In the genomic region with DNA sequence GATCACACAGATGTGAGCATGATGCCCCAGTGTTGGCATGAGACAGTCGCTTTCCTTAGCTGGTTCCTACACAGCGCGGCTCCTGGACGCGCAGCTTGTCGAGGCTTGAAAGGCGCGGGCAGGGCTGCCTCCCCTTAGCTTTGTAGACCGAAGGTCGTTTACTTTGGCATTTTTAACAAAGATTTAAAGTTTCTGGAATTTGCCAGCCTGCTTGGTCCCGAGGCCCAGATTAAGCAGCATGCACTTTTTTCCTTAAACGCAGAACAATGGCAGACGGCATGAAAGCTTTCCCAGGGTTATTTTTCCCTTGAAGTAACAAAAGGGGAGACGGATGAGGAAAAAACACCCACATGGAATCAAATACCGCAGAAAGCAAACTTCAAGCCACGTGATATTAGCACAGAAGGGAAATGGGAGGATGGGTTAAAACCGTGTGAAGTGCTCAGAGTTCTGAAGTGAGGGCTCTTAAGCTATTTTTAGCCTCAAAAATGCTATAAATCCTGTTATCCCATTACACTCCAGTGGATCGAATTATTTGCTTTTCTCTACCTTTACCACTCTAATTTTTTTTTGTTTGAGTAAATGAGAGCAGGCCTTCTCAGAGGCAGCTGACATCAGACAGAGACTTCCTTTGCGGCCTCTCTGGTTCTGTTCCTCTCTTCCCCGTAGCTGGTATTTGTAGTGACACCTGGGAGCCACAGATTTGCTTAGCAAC, we compare ENCODE assay signal across 1 cellular context.
TF ChIP-seq lines count a peak whose summit lies in the region.

No MANE protein-coding gene starts in this region.

TF ChIP-seq in HepG2, 621 proteins besides CTCF, POLR2A, EP300 and RAD21 (continued from another document and continues in another):
- TF ChIP-seq, protein P1, sequence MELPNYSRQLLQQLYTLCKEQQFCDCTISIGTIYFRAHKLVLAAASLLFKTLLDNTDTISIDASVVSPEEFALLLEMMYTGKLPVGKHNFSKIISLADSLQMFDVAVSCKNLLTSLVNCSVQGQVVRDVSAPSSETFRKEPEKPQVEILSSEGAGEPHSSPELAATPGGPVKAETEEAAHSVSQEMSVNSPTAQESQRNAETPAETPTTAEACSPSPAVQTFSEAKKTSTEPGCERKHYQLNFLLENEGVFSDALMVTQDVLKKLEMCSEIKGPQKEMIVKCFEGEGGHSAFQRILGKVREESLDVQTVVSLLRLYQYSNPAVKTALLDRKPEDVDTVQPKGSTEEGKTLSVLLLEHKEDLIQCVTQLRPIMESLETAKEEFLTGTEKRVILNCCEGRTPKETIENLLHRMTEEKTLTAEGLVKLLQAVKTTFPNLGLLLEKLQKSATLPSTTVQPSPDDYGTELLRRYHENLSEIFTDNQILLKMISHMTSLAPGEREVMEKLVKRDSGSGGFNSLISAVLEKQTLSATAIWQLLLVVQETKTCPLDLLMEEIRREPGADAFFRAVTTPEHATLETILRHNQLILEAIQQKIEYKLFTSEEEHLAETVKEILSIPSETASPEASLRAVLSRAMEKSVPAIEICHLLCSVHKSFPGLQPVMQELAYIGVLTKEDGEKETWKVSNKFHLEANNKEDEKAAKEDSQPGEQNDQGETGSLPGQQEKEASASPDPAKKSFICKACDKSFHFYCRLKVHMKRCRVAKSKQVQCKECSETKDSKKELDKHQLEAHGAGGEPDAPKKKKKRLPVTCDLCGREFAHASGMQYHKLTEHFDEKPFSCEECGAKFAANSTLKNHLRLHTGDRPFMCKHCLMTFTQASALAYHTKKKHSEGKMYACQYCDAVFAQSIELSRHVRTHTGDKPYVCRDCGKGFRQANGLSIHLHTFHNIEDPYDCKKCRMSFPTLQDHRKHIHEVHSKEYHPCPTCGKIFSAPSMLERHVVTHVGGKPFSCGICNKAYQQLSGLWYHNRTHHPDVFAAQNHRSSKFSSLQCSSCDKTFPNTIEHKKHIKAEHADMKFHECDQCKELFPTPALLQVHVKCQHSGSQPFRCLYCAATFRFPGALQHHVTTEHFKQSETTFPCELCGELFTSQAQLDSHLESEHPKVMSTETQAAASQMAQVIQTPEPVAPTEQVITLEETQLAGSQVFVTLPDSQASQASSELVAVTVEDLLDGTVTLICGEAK (IDR thresholded peaks at IDR 0.05): no peak
- TF ChIP-seq, protein P1 (CRISPR knock-in tag; IDR thresholded peaks at IDR 0.05): 0 out of 2 replicates have a peak, but pooled peaks have one; percentile 21
- TF ChIP-seq ATF7-NPFF (CRISPR knock-in tag; IDR thresholded peaks at IDR 0.05; ENCODE audit: low read depth): no peak
- no peak for TF ChIP-seq ZNF337 (CRISPR knock-in tag; IDR thresholded peaks at IDR 0.05; ENCODE audit: borderline replicate concordance, low read depth)
- TF ChIP-seq MED1 (CRISPR knock-in tag; IDR thresholded peaks at IDR 0.05): peak; percentile 67
- TF ChIP-seq, protein P2, sequence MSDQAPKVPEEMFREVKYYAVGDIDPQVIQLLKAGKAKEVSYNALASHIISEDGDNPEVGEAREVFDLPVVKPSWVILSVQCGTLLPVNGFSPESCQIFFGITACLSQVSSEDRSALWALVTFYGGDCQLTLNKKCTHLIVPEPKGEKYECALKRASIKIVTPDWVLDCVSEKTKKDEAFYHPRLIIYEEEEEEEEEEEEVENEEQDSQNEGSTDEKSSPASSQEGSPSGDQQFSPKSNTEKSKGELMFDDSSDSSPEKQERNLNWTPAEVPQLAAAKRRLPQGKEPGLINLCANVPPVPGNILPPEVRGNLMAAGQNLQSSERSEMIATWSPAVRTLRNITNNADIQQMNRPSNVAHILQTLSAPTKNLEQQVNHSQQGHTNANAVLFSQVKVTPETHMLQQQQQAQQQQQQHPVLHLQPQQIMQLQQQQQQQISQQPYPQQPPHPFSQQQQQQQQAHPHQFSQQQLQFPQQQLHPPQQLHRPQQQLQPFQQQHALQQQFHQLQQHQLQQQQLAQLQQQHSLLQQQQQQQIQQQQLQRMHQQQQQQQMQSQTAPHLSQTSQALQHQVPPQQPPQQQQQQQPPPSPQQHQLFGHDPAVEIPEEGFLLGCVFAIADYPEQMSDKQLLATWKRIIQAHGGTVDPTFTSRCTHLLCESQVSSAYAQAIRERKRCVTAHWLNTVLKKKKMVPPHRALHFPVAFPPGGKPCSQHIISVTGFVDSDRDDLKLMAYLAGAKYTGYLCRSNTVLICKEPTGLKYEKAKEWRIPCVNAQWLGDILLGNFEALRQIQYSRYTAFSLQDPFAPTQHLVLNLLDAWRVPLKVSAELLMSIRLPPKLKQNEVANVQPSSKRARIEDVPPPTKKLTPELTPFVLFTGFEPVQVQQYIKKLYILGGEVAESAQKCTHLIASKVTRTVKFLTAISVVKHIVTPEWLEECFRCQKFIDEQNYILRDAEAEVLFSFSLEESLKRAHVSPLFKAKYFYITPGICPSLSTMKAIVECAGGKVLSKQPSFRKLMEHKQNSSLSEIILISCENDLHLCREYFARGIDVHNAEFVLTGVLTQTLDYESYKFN (CRISPR knock-in tag; conservative IDR thresholded peaks at IDR 0.05): peak; percentile 84
- TF ChIP-seq, protein P3, sequence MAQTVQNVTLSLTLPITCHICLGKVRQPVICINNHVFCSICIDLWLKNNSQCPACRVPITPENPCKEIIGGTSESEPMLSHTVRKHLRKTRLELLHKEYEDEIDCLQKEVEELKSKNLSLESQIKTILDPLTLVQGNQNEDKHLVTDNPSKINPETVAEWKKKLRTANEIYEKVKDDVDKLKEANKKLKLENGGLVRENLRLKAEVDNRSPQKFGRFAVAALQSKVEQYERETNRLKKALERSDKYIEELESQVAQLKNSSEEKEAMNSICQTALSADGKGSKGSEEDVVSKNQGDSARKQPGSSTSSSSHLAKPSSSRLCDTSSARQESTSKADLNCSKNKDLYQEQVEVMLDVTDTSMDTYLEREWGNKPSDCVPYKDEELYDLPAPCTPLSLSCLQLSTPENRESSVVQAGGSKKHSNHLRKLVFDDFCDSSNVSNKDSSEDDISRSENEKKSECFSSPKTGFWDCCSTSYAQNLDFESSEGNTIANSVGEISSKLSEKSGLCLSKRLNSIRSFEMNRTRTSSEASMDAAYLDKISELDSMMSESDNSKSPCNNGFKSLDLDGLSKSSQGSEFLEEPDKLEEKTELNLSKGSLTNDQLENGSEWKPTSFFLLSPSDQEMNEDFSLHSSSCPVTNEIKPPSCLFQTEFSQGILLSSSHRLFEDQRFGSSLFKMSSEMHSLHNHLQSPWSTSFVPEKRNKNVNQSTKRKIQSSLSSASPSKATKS (CRISPR knock-in tag; IDR thresholded peaks at IDR 0.05): no peak
- no peak for TF ChIP-seq TMF1 (CRISPR knock-in tag; IDR thresholded peaks at IDR 0.05; ENCODE audit: low read depth)
- TF ChIP-seq, protein P4, sequence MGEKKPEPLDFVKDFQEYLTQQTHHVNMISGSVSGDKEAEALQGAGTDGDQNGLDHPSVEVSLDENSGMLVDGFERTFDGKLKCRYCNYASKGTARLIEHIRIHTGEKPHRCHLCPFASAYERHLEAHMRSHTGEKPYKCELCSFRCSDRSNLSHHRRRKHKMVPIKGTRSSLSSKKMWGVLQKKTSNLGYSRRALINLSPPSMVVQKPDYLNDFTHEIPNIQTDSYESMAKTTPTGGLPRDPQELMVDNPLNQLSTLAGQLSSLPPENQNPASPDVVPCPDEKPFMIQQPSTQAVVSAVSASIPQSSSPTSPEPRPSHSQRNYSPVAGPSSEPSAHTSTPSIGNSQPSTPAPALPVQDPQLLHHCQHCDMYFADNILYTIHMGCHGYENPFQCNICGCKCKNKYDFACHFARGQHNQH (CRISPR knock-in tag; IDR thresholded peaks at IDR 0.05): peak; percentile 79
- TF ChIP-seq, protein P5, sequence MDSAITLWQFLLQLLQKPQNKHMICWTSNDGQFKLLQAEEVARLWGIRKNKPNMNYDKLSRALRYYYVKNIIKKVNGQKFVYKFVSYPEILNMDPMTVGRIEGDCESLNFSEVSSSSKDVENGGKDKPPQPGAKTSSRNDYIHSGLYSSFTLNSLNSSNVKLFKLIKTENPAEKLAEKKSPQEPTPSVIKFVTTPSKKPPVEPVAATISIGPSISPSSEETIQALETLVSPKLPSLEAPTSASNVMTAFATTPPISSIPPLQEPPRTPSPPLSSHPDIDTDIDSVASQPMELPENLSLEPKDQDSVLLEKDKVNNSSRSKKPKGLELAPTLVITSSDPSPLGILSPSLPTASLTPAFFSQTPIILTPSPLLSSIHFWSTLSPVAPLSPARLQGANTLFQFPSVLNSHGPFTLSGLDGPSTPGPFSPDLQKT (CRISPR knock-in tag; IDR thresholded peaks at IDR 0.05; ENCODE audit: borderline replicate concordance): no peak
- TF ChIP-seq ZFP90 (CRISPR knock-in tag; IDR thresholded peaks at IDR 0.05; ENCODE audit: borderline replicate concordance): no peak
- peak; percentile 33; the same call in 1 of the 2 replicates for TF ChIP-seq MTF1 (CRISPR knock-in tag; IDR thresholded peaks at IDR 0.05)
- TF ChIP-seq IKZF1 (IDR thresholded peaks at IDR 0.05): no peak
- no peak for TF ChIP-seq ZBTB1 (CRISPR knock-in tag; IDR thresholded peaks at IDR 0.05; ENCODE audit: borderline replicate concordance)
- no peak for TF ChIP-seq KDM5B (CRISPR knock-in tag; IDR thresholded peaks at IDR 0.05; ENCODE audit: borderline replicate concordance)
- no peak; the same call in 1 of the 2 replicates for TF ChIP-seq ZNF564 (CRISPR knock-in tag; IDR thresholded peaks at IDR 0.05)
- TF ChIP-seq, protein P6, sequence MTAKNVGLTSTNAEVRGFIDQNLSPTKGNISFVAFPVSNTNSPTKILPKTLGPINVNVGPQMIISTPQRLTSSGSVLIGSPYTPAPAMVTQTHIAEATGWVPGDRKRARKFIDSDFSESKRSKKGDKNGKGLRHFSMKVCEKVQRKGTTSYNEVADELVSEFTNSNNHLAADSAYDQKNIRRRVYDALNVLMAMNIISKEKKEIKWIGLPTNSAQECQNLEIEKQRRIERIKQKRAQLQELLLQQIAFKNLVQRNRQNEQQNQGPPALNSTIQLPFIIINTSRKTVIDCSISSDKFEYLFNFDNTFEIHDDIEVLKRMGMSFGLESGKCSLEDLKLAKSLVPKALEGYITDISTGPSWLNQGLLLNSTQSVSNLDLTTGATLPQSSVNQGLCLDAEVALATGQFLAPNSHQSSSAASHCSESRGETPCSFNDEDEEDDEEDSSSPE (CRISPR knock-in tag; IDR thresholded peaks at IDR 0.05): peak; percentile 46; the same call in 1 of the 2 replicates
- TF ChIP-seq ZNF121 (CRISPR knock-in tag; IDR thresholded peaks at IDR 0.05): peak; percentile 68
- no peak for TF ChIP-seq ZNF776 (CRISPR knock-in tag; IDR thresholded peaks at IDR 0.05)
- TF ChIP-seq, protein P7, sequence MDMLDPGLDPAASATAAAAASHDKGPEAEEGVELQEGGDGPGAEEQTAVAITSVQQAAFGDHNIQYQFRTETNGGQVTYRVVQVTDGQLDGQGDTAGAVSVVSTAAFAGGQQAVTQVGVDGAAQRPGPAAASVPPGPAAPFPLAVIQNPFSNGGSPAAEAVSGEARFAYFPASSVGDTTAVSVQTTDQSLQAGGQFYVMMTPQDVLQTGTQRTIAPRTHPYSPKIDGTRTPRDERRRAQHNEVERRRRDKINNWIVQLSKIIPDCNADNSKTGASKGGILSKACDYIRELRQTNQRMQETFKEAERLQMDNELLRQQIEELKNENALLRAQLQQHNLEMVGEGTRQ (IDR thresholded peaks at IDR 0.05; ENCODE audit: low read depth, low read length): peak; percentile 33; the same call in 1 of the 2 replicates
- TF ChIP-seq, protein P7 (CRISPR knock-in tag; IDR thresholded peaks at IDR 0.05; ENCODE audit: borderline replicate concordance): peak; percentile 62; the same call in 1 of the 2 replicates
- no peak for TF ChIP-seq ZNF432 (CRISPR knock-in tag; IDR thresholded peaks at IDR 0.05; ENCODE audit: borderline replicate concordance)
- TF ChIP-seq RARG (CRISPR knock-in tag; IDR thresholded peaks at IDR 0.05; ENCODE audit: low read depth): no peak
- TF ChIP-seq, protein P8, sequence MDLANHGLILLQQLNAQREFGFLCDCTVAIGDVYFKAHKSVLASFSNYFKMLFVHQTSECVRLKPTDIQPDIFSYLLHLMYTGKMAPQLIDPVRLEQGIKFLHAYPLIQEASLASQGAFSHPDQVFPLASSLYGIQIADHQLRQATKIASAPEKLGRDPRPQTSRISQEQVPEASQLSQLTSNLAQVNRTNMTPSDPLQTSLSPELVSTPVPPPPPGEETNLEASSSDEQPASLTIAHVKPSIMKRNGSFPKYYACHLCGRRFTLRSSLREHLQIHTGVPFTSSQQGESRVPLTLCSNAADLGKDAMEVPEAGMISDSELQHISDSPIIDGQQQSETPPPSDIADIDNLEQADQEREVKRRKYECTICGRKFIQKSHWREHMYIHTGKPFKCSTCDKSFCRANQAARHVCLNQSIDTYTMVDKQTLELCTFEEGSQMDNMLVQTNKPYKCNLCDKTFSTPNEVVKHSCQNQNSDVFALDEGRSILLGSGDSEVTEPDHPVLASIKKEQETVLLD (CRISPR knock-in tag; IDR thresholded peaks at IDR 0.05; ENCODE audit: low read depth): no peak
- TF ChIP-seq MIXL1 (CRISPR knock-in tag; IDR thresholded peaks at IDR 0.05): 0 out of 2 replicates have a peak, but pooled peaks have one; percentile 16
